In the genomic region with DNA sequence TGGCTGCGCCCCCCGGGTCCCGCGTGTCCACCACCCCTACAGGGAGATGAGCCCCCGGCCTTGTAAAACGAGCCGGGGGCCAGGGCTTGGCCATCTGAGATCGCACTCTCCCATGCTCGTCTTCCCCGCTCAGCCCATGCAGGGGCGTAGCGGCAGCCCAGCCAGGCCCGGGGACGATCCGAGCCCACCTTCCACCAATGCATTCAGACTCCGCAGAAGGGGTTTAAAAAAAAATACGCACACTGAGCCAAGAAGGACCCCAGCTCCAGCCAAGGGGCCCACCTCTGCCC, we compare ENCODE assay signal across 8 cellular contexts. TPM values are rescaled to one million over a fixed set of nuclear protein-coding genes. Genes with fewer than 3 reads are reported as not detected.
DNase-seq lines count a peak whose midpoint lies in the region; ATAC-seq and TF ChIP-seq lines count a peak whose summit lies in the region.

No MANE protein-coding gene starts in this region.

- H3K27me3 Mint-ChIP-seq in CD14-positive monocyte (ENCODE audit: low read depth in 3 of 3), result peaks cover 21 to 27% (median 27%) of the 10 kb centered on the region in 3 donors
- peaks cover 17% of the 10 kb centered on the region for H3K27me3 Mint-ChIP-seq in endothelial cell (ENCODE audit: unreplicated experiment)
- peaks cover 6% of the 10 kb centered on the region for H3K27me3 Mint-ChIP-seq in type B pancreatic cell

- no peaks in the 10 kb centered on the region for H3K36me3 Mint-ChIP-seq in CD14-positive monocyte
- peaks cover 9% of the 10 kb centered on the region for H3K36me3 Mint-ChIP-seq in endothelial cell (ENCODE audit: low read depth, unreplicated experiment)
- peaks cover 24% of the 10 kb centered on the region for H3K36me3 Mint-ChIP-seq in type B pancreatic cell

- H3K36me3 ChIP-seq in mucosa of stomach (ENCODE audit: control insufficient read depth, insufficient read depth, low read length), result no peaks in the 10 kb centered on the region

- no peak for TF ChIP-seq CTCF in CD14-positive monocyte (IDR thresholded peaks at IDR 0.05)
- TF ChIP-seq CTCF in endothelial cell (IDR thresholded peaks at IDR 0.05; ENCODE audit: unreplicated experiment), result no peak
- TF ChIP-seq CTCF in type B pancreatic cell (conservative IDR thresholded peaks at IDR 0.05), result no peak

- intact Hi-C loops in CD14-positive monocyte (cut with micrococcal nuclease), result loop anchor here (2.0 to 5.0 kb wide), 2 partner anchors 68 to 572 kb away; a partner anchor contains a TSS

- ATAC-seq in GM19397 (IDR thresholded peaks at IDR 0.05; ENCODE audit: unreplicated experiment) (peak; percentile 30), HG03442 (IDR thresholded peaks at IDR 0.05; ENCODE audit: unreplicated experiment) (peak; percentile 12)

- H3K9me3 ChIP-seq in mucosa of stomach (ENCODE audit: control insufficient read depth, low read length), result no peaks in the 10 kb centered on the region

- H3K9me3 Mint-ChIP-seq in CD14-positive monocyte (peaks cover 0 to 3% (median 0%) of the 10 kb centered on the region in 7 donors), endothelial cell (ENCODE audit: unreplicated experiment) (no peaks in the 10 kb centered on the region), type B pancreatic cell (peaks cover 4% of the 10 kb centered on the region)

- H3K4me1 ChIP-seq in mucosa of stomach (ENCODE audit: control insufficient read depth, insufficient read depth, low read length), result peaks cover 5% of the 10 kb centered on the region

- H3K4me1 Mint-ChIP-seq in CD14-positive monocyte (peaks cover 39% of the 10 kb centered on the region), endothelial cell (ENCODE audit: unreplicated experiment) (peaks cover 27% of the 10 kb centered on the region), type B pancreatic cell (ENCODE audit: unreplicated experiment) (peaks cover 35% of the 10 kb centered on the region)

- no peaks in the 10 kb centered on the region for H3K27me3 ChIP-seq in mucosa of stomach (ENCODE audit: control insufficient read depth, insufficient read depth, low read length)

- peak overlapping the region; percentile 93 to 100 for H3K4me3 Mint-ChIP-seq in CD14-positive monocyte
- H3K4me3 Mint-ChIP-seq in endothelial cell (ENCODE audit: unreplicated experiment), result peak overlapping the region; percentile 96
- peak overlapping the region; percentile 96 for H3K4me3 Mint-ChIP-seq in type B pancreatic cell

- peak overlapping the region; percentile 58 to 98 (median 97) for H3K27ac Mint-ChIP-seq in CD14-positive monocyte
- peak overlapping the region; percentile 99 for H3K27ac Mint-ChIP-seq in endothelial cell (ENCODE audit: unreplicated experiment)
- peak overlapping the region; percentile 100 for H3K27ac Mint-ChIP-seq in type B pancreatic cell

- peak overlapping the region; percentile 61 for H3K4me3 ChIP-seq in mucosa of stomach (ENCODE audit: low read length)

- DNase-seq in CD14-positive monocyte (ENCODE audit: low spot score) (no peak), endothelial cell (ENCODE audit: low spot score) (peak; percentile 53), type B pancreatic cell (ENCODE audit: extremely low spot score, unreplicated experiment) (peak; percentile 74), SKM-1 treated with dmso at 0.1 percent for 144 hours (lab: John Stamatoyannopoulos, UW; ENCODE audit: unreplicated experiment) (no peak)
- DNase-seq in activated CD4-positive, alpha-beta T cell treated with anti-CD3 and anti-CD28 coated beads for 48 hours, result peak; percentile 26

- H3K9ac ChIP-seq in mucosa of stomach (ENCODE audit: low read length), result peak overlapping the region; percentile 85

RNA-seq across cellular contexts. Expression of a gene that starts 0.3 kb away (rescaled TPM):
- polyA plus RNA-seq in CD14-positive monocyte, result under 1 TPM; 0.34 to 0.41 TPM
- total RNA-seq in endothelial cell (ENCODE audit: unreplicated experiment), result 16.2 TPM
- 51.0 and 72.9 TPM in 2 replicates for total RNA-seq in type B pancreatic cell (ENCODE audit: low replicate concordance)

Comparison
In these comparisons a context has a peak if more than half of its experiments do, and no peak if none do; other contexts are left out.
1. DNase-seq: peak in activated CD4-positive, alpha-beta T cell treated with anti-CD3 and anti-CD28 coated beads for 48 hours (single experiment), endothelial cell (single experiment) and type B pancreatic cell (single experiment); none in CD14-positive monocyte (single experiment) and SKM-1 treated with dmso at 0.1 percent for 144 hours (single experiment).
2. Peak in every context shown above with its lines, with median percentiles within 50 percentile points of each other: H3K27ac Mint-ChIP-seq and H3K4me3 Mint-ChIP-seq.